2 cellular contexts compared by ENCODE assay signal in the genomic region with DNA sequence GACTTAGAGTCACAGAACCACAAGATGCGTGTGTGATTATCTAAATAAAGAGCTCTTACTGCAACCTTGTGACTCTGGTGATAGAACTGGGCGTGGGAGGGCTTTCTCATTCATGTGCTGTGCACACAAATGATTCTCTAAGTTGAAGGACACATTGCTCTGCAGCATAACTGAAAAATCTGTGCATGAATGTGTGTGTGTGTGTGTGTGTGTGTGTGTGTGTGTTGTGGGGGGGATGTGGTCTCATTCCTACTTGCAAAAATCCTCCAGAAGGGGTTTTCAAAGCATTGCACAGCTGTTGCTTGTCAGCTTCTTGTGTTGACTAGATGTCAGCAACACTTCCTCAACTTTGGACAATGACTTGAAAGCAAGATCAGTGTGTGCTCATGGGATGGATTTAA.
TF ChIP-seq lines count a peak whose summit lies in the region.

No MANE protein-coding gene starts in this region.

TF ChIP-seq in GM23338, 12 proteins besides CTCF, POLR2A, EP300 and RAD21 (continued from another document):
- TF ChIP-seq NANOG (IDR thresholded peaks at IDR 0.05; ENCODE audit: borderline replicate concordance) (no peak), JUNB (IDR thresholded peaks at IDR 0.05; ENCODE audit: unreplicated experiment) (no peak), EZH2 (IDR thresholded peaks at IDR 0.05; ENCODE audit: low read depth, unreplicated experiment) (no peak)
- TF ChIP-seq, protein P1, sequence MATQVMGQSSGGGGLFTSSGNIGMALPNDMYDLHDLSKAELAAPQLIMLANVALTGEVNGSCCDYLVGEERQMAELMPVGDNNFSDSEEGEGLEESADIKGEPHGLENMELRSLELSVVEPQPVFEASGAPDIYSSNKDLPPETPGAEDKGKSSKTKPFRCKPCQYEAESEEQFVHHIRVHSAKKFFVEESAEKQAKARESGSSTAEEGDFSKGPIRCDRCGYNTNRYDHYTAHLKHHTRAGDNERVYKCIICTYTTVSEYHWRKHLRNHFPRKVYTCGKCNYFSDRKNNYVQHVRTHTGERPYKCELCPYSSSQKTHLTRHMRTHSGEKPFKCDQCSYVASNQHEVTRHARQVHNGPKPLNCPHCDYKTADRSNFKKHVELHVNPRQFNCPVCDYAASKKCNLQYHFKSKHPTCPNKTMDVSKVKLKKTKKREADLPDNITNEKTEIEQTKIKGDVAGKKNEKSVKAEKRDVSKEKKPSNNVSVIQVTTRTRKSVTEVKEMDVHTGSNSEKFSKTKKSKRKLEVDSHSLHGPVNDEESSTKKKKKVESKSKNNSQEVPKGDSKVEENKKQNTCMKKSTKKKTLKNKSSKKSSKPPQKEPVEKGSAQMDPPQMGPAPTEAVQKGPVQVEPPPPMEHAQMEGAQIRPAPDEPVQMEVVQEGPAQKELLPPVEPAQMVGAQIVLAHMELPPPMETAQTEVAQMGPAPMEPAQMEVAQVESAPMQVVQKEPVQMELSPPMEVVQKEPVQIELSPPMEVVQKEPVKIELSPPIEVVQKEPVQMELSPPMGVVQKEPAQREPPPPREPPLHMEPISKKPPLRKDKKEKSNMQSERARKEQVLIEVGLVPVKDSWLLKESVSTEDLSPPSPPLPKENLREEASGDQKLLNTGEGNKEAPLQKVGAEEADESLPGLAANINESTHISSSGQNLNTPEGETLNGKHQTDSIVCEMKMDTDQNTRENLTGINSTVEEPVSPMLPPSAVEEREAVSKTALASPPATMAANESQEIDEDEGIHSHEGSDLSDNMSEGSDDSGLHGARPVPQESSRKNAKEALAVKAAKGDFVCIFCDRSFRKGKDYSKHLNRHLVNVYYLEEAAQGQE (IDR thresholded peaks at IDR 0.05; ENCODE audit: unreplicated experiment): no peak
- TF ChIP-seq, protein P2, sequence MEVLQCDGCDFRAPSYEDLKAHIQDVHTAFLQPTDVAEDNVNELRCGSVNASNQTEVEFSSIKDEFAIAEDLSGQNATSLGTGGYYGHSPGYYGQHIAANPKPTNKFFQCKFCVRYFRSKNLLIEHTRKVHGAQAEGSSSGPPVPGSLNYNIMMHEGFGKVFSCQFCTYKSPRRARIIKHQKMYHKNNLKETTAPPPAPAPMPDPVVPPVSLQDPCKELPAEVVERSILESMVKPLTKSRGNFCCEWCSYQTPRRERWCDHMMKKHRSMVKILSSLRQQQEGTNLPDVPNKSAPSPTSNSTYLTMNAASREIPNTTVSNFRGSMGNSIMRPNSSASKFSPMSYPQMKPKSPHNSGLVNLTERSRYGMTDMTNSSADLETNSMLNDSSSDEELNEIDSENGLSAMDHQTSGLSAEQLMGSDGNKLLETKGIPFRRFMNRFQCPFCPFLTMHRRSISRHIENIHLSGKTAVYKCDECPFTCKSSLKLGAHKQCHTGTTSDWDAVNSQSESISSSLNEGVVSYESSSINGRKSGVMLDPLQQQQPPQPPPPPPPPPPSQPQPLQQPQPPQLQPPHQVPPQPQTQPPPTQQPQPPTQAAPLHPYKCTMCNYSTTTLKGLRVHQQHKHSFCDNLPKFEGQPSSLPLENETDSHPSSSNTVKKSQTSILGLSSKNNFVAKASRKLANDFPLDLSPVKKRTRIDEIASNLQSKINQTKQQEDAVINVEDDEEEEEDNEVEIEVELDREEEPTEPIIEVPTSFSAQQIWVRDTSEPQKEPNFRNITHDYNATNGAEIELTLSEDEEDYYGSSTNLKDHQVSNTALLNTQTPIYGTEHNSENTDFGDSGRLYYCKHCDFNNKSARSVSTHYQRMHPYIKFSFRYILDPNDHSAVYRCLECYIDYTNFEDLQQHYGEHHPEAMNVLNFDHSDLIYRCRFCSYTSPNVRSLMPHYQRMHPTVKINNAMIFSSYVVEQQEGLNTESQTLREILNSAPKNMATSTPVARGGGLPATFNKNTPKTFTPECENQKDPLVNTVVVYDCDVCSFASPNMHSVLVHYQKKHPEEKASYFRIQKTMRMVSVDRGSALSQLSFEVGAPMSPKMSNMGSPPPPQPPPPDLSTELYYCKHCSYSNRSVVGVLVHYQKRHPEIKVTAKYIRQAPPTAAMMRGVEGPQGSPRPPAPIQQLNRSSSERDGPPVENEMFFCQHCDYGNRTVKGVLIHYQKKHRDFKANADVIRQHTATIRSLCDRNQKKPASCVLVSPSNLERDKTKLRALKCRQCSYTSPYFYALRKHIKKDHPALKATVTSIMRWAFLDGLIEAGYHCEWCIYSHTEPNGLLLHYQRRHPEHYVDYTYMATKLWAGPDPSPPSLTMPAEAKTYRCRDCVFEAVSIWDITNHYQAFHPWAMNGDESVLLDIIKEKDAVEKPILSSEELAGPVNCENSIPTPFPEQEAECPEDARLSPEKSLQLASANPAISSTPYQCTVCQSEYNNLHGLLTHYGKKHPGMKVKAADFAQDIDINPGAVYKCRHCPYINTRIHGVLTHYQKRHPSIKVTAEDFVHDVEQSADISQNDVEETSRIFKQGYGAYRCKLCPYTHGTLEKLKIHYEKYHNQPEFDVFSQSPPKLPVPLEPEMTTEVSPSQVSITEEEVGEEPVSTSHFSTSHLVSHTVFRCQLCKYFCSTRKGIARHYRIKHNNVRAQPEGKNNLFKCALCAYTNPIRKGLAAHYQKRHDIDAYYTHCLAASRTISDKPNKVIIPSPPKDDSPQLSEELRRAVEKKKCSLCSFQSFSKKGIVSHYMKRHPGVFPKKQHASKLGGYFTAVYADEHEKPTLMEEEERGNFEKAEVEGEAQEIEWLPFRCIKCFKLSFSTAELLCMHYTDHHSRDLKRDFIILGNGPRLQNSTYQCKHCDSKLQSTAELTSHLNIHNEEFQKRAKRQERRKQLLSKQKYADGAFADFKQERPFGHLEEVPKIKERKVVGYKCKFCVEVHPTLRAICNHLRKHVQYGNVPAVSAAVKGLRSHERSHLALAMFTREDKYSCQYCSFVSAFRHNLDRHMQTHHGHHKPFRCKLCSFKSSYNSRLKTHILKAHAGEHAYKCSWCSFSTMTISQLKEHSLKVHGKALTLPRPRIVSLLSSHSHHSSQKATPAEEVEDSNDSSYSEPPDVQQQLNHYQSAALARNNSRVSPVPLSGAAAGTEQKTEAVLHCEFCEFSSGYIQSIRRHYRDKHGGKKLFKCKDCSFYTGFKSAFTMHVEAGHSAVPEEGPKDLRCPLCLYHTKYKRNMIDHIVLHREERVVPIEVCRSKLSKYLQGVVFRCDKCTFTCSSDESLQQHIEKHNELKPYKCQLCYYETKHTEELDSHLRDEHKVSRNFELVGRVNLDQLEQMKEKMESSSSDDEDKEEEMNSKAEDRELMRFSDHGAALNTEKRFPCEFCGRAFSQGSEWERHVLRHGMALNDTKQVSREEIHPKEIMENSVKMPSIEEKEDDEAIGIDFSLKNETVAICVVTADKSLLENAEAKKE (CRISPR knock-in tag; IDR thresholded peaks at IDR 0.05): no peak

TF ChIP-seq in SK-N-SH, 30 proteins besides CTCF, POLR2A, EP300 and RAD21 (continued from another document):
- TF ChIP-seq, protein P3, sequence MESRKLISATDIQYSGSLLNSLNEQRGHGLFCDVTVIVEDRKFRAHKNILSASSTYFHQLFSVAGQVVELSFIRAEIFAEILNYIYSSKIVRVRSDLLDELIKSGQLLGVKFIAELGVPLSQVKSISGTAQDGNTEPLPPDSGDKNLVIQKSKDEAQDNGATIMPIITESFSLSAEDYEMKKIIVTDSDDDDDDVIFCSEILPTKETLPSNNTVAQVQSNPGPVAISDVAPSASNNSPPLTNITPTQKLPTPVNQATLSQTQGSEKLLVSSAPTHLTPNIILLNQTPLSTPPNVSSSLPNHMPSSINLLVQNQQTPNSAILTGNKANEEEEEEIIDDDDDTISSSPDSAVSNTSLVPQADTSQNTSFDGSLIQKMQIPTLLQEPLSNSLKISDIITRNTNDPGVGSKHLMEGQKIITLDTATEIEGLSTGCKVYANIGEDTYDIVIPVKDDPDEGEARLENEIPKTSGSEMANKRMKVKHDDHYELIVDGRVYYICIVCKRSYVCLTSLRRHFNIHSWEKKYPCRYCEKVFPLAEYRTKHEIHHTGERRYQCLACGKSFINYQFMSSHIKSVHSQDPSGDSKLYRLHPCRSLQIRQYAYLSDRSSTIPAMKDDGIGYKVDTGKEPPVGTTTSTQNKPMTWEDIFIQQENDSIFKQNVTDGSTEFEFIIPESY (IDR thresholded peaks at IDR 0.05; ENCODE audit: borderline replicate concordance, low read depth): no peak
- TF ChIP-seq, protein P4, sequence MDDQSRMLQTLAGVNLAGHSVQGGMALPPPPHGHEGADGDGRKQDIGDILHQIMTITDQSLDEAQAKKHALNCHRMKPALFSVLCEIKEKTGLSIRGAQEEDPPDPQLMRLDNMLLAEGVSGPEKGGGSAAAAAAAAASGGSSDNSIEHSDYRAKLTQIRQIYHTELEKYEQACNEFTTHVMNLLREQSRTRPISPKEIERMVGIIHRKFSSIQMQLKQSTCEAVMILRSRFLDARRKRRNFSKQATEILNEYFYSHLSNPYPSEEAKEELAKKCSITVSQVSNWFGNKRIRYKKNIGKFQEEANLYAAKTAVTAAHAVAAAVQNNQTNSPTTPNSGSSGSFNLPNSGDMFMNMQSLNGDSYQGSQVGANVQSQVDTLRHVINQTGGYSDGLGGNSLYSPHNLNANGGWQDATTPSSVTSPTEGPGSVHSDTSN (IDR thresholded peaks at IDR 0.05): no peak
- TF ChIP-seq YY1 (IDR thresholded peaks at IDR 0.05; ENCODE audit: low read depth) (no peak), GATA2 (CRISPR knock-in tag; IDR thresholded peaks at IDR 0.05) (no peak), MXI1 (IDR thresholded peaks at IDR 0.05; ENCODE audit: low read depth, low read length) (no peak), POLR2AphosphoS5 (IDR thresholded peaks at IDR 0.05; ENCODE audit: low read depth, low read length) (no peak), EZH2phosphoT487 (IDR thresholded peaks at IDR 0.05; ENCODE audit: borderline replicate concordance, low read depth) (no peak), MEF2A (IDR thresholded peaks at IDR 0.05; ENCODE audit: borderline replicate concordance, low read depth) (no peak)
- TF ChIP-seq, protein P1 (IDR thresholded peaks at IDR 0.05; ENCODE audit: low read depth, low read length): no peak
